Comparison of ENCODE assay signal across 21 cellular contexts in genomic region chr9:12614488-12614887, GRCh38.
"Had no signal": no experiment of that assay in that cellular context is flagged by ENCODE, and none has a peak within 500 bp of the region (broad histone marks: within the 10 kb centered on the region; RNA-seq: fewer than 3 reads in every experiment).

No MANE protein-coding gene starts in this region.

- H3K27ac Mint-ChIP-seq: IgD-negative memory B cell had no signal

- H3K36me3 ChIP-seq: SJSA1 had no signal

- H3K9ac ChIP-seq: KMS-11 had no signal

- H3K4me1 ChIP-seq: SJSA1 had no signal

- DNase-seq: Kasumi-1, MM.1S, NCI-H1092 treated with DMSO at 0.1 percent for 48 hours, NCI-H1436 treated with DMSO at 0.1 percent for 48 hours, NCI-H1694, NCI-H187 treated with DMSO at 0.1 percent for 48 hours, NCI-H2081, NCI-H2107, NCI-H2227 treated with DMSO at 0.1 percent for 48 hours, NCI-H524, NCI-H526 treated with DMSO at 0.1 percent for 48 hours, NCI-H748 treated with DMSO at 0.1 percent for 48 hours, Right ventricle myocardium superior, RPMI8226, SIG-M5 had no signal

- H3K9me3 ChIP-seq: SJSA1 had no signal

- H3K27me3 ChIP-seq: SJSA1 had no signal

- H3K27me3 Mint-ChIP-seq: IgD-negative memory B cell had no signal

- H3K27ac ChIP-seq: HL-60, KMS-11, SJSA1, SK-N-MC had no signal

- ATAC-seq: K562 had no signal

- H3K4me3 Mint-ChIP-seq: IgD-negative memory B cell had no signal

- H3K4me3 ChIP-seq: K562, SJSA1, SK-N-MC had no signal

- H3K4me2 ChIP-seq: KMS-11 had no signal
